In genomic region chr9:125646222-125647100, GRCh38 we compare ENCODE assay signal across 8 cellular contexts.
A peak's percentile ranks its signal among the peaks of the same experiment; 100 is the strongest.
DNase-seq lines count a peak whose midpoint lies in the region; ATAC-seq, FAIRE-seq and TF ChIP-seq lines count a peak whose summit lies in the region.

No MANE protein-coding gene starts in this region.

- H3K27me3 Mint-ChIP-seq in activated CD4-positive, alpha-beta T cell treated with anti-CD3 and anti-CD28 coated beads for 36 hours: no peaks in the 10 kb centered on the region

- no peaks in the 10 kb centered on the region for H4K20me1 ChIP-seq in endothelial cell of umbilical vein (replicated peaks; ENCODE audit: control insufficient read depth, extremely low read depth, insufficient read depth, low read length)

- H3K36me3 ChIP-seq in endothelial cell of umbilical vein (ENCODE audit: control insufficient read depth in 2 of 2, extremely low read depth in 1 of 2, insufficient read depth in 2 of 2, low read length in 2 of 2): no peaks in the 10 kb centered on the region

- CTCF ChIA-PET in activated CD4-positive, alpha-beta T cell treated with anti-CD3 and anti-CD28 coated beads for 36 hours (lab: Charles Lee): interaction anchor here (1.2 to 1.9 kb wide), 3 partner anchors 11 to 133 kb away, joined by 4 to 5 read pairs (median 5); no protein-coding TSS in a partner anchor
- CTCF ChIA-PET in endothelial cell of umbilical vein (lab: Charles Lee): interaction anchor here (0.6 to 2.4 kb wide), 5 partner anchors 10 to 88 kb away, joined by 3 to 15 read pairs (median 5); partner anchors contain the start of gene MAPKAP1

- peaks cover 42% of the 10 kb centered on the region for H3K79me2 ChIP-seq in endothelial cell of umbilical vein (ENCODE audit: control insufficient read depth, insufficient read depth, low read length)

- no peak overlapping the region for H2AFZ ChIP-seq in endothelial cell of umbilical vein (ENCODE audit: low read depth, low read length)

- H3K9me1 ChIP-seq in endothelial cell of umbilical vein (replicated peaks; ENCODE audit: control insufficient read depth, extremely low read depth, insufficient read depth, low read length): no peaks in the 10 kb centered on the region

- no peaks in the 10 kb centered on the region for H3K27me3 ChIP-seq in endothelial cell of umbilical vein (ENCODE audit: control insufficient read depth in 2 of 2, insufficient read depth in 2 of 2, low read length in 2 of 2)

- H3K9me3 Mint-ChIP-seq in activated CD4-positive, alpha-beta T cell treated with anti-CD3 and anti-CD28 coated beads for 36 hours (ENCODE audit: low read depth): no peaks in the 10 kb centered on the region
- H3K9me3 Mint-ChIP-seq in stimulated activated effector memory CD8-positive, alpha-beta T cell treated with anti-CD3 and anti-CD28 coated beads, Interleukin-12 subunit alpha, Interleukin-12 subunit beta, amount 100 ng/mL, for 72 hours: no peaks in the 10 kb centered on the region

- dilution Hi-C loops in endothelial cell of umbilical vein (cut with MboI; ENCODE audit: extremely low pct_ligation_motif_present, low sequenced_read_pairs): no loop called here

- POLR2A ChIA-PET in activated CD4-positive, alpha-beta T cell treated with anti-CD3 and anti-CD28 coated beads for 36 hours (lab: Charles Lee): no interaction called here
- POLR2A ChIA-PET in endothelial cell of umbilical vein (lab: Charles Lee): no interaction called here

- peak overlapping the region; percentile 45 for H3K4me3 Mint-ChIP-seq in activated CD4-positive, alpha-beta T cell treated with anti-CD3 and anti-CD28 coated beads for 36 hours
- peak overlapping the region; percentile 58 for H3K4me3 Mint-ChIP-seq in stimulated activated effector memory CD8-positive, alpha-beta T cell treated with anti-CD3 and anti-CD28 coated beads, Interleukin-12 subunit alpha, Interleukin-12 subunit beta, amount 100 ng/mL, for 72 hours

- no peak for ATAC-seq in activated CD4-positive, alpha-beta T cell treated with anti-CD3 and anti-CD28 coated beads for 36 hours
- ATAC-seq in stimulated activated effector memory CD8-positive, alpha-beta T cell treated with anti-CD3 and anti-CD28 coated beads, Interleukin-12 subunit alpha, Interleukin-12 subunit beta, amount 100 ng/mL, for 72 hours: no peak
- no peak for ATAC-seq in HG03432 (IDR thresholded peaks at IDR 0.05; ENCODE audit: unreplicated experiment)
- no peak for ATAC-seq in HG03159 (IDR thresholded peaks at IDR 0.05; ENCODE audit: unreplicated experiment)

- TF ChIP-seq CTCF in endothelial cell of umbilical vein (IDR thresholded peaks at IDR 0.05; ENCODE audit: extremely low read depth in 1 of 2, insufficient read depth in 1 of 2, low read depth in 1 of 2, low read length in 2 of 2): no peak

- TF ChIP-seq POLR2A in endothelial cell of umbilical vein (IDR thresholded peaks at IDR 0.05; ENCODE audit: low read depth, low read length): no peak

- intact Hi-C loops in activated CD4-positive, alpha-beta T cell treated with anti-CD3 and anti-CD28 coated beads for 36 hours (cut with DNase I, micrococcal nuclease): loop anchor here (1.0 to 5.0 kb wide), 3 partner anchors 14 to 101 kb away; partner anchors contain the start of gene PBX3 (in 1 of the 2)
- intact Hi-C loops in endothelial cell of umbilical vein (cut with micrococcal nuclease): no loop called here

- no peak for DNase-seq in activated CD4-positive, alpha-beta T cell treated with anti-CD3 and anti-CD28 coated beads for 36 hours
- no peak for DNase-seq in activated CD4-positive, alpha-beta T cell treated with anti-CD3 and anti-CD28 coated beads, Interleukin-2, amount 50 U/mL, for 1 hour
- DNase-seq in OCI-M1 (lab: John Stamatoyannopoulos, UW): peak; percentile 47
- DNase-seq in endothelial cell of umbilical vein (ENCODE audit: low read depth, low spot score): peak; percentile 58
- DNase-seq in stimulated activated effector memory CD8-positive, alpha-beta T cell treated with anti-CD3 and anti-CD28 coated beads, Interleukin-12 subunit alpha, Interleukin-12 subunit beta, amount 100 ng/mL, for 72 hours (ENCODE audit: low spot score in 2 of 2): no peak
- DNase-seq in NCI-H774 (lab: John Stamatoyannopoulos, UW): no peak

- peak; percentile 24 for FAIRE-seq in endothelial cell of umbilical vein (lab: Jason Lieb, UNC)

- H3K4me2 ChIP-seq in endothelial cell of umbilical vein (ENCODE audit: insufficient read depth, low read length): peak overlapping the region; percentile 96

- no peaks in the 10 kb centered on the region for H3K9me3 ChIP-seq in endothelial cell of umbilical vein (replicated peaks; ENCODE audit: control insufficient read depth, insufficient read depth, low read length)

- H3K4me1 Mint-ChIP-seq in activated CD4-positive, alpha-beta T cell treated with anti-CD3 and anti-CD28 coated beads for 36 hours: peaks cover 67% of the 10 kb centered on the region
- peaks cover 64% of the 10 kb centered on the region for H3K4me1 Mint-ChIP-seq in stimulated activated effector memory CD8-positive, alpha-beta T cell treated with anti-CD3 and anti-CD28 coated beads, Interleukin-12 subunit alpha, Interleukin-12 subunit beta, amount 100 ng/mL, for 72 hours

- peaks cover 15% of the 10 kb centered on the region for H3K36me3 Mint-ChIP-seq in activated CD4-positive, alpha-beta T cell treated with anti-CD3 and anti-CD28 coated beads for 36 hours (ENCODE audit: low read depth)
- no peaks in the 10 kb centered on the region for H3K36me3 Mint-ChIP-seq in stimulated activated effector memory CD8-positive, alpha-beta T cell treated with anti-CD3 and anti-CD28 coated beads, Interleukin-12 subunit alpha, Interleukin-12 subunit beta, amount 100 ng/mL, for 72 hours

- peak overlapping the region; percentile 75 for H3K9ac ChIP-seq in endothelial cell of umbilical vein (replicated peaks; ENCODE audit: extremely low read depth, insufficient read depth, low read length)

- H3K27ac Mint-ChIP-seq in activated CD4-positive, alpha-beta T cell treated with anti-CD3 and anti-CD28 coated beads for 36 hours: peak overlapping the region; percentile 74
- H3K27ac Mint-ChIP-seq in stimulated activated effector memory CD8-positive, alpha-beta T cell treated with anti-CD3 and anti-CD28 coated beads, Interleukin-12 subunit alpha, Interleukin-12 subunit beta, amount 100 ng/mL, for 72 hours: peak overlapping the region; percentile 79

- peak overlapping the region in 2 of 3 experiments; percentile 23 to 58 for H3K4me3 ChIP-seq in endothelial cell of umbilical vein (replicated peaks in 1 of 3; ENCODE audit: insufficient read depth in 1 of 3, low read depth in 1 of 3, low read length in 3 of 3)

- no TSS peak for BruUV-seq in endothelial cell of umbilical vein (replicated peaks; lab: Mats Ljungman, UMichigan)

- H3K27ac ChIP-seq in endothelial cell of umbilical vein (ENCODE audit: insufficient read depth, low read depth, low read length): peak overlapping the region; percentile 99

- peaks cover 52% of the 10 kb centered on the region for H3K4me1 ChIP-seq in endothelial cell of umbilical vein (ENCODE audit: control insufficient read depth, extremely low read depth, insufficient read depth, low read length)

TF ChIP-seq in endothelial cell of umbilical vein, 7 proteins besides CTCF, POLR2A, EP300 and RAD21:
- TF ChIP-seq GATA2 (IDR thresholded peaks at IDR 0.05; ENCODE audit: insufficient read depth, insufficient read length, low read depth, low read length) (no peak), FOS (IDR thresholded peaks at IDR 0.05; ENCODE audit: borderline replicate concordance, insufficient read depth, low read length) (no peak), MYC (IDR thresholded peaks at IDR 0.05; ENCODE audit: low read depth, low read length) (no peak), JUN (IDR thresholded peaks at IDR 0.05; ENCODE audit: borderline replicate concordance, insufficient read depth, insufficient read length, low read depth) (no peak), POLR2AphosphoS5 (IDR thresholded peaks at IDR 0.05; ENCODE audit: insufficient read depth, low read depth, low read length) (no peak), MAX (IDR thresholded peaks at IDR 0.05; ENCODE audit: insufficient read depth, insufficient read length) (no peak), EZH2 (IDR thresholded peaks at IDR 0.05; ENCODE audit: borderline replicate concordance, low read depth, low read length, severe bottlenecking) (no peak)

Comparison
In these comparisons a context has a peak if more than half of its experiments do, and no peak if none do; other contexts are left out.
1. DNase-seq: peak in OCI-M1 (single experiment) and endothelial cell of umbilical vein (single experiment); none in activated CD4-positive, alpha-beta T cell treated with anti-CD3 and anti-CD28 coated beads for 36 hours (single experiment), activated CD4-positive, alpha-beta T cell treated with anti-CD3 and anti-CD28 coated beads, Interleukin-2, amount 50 U/mL, for 1 hour (single experiment), stimulated activated effector memory CD8-positive, alpha-beta T cell treated with anti-CD3 and anti-CD28 coated beads, Interleukin-12 subunit alpha, Interleukin-12 subunit beta, amount 100 ng/mL, for 72 hours (0 of 2) and NCI-H774 (single experiment).